In the genomic region with DNA sequence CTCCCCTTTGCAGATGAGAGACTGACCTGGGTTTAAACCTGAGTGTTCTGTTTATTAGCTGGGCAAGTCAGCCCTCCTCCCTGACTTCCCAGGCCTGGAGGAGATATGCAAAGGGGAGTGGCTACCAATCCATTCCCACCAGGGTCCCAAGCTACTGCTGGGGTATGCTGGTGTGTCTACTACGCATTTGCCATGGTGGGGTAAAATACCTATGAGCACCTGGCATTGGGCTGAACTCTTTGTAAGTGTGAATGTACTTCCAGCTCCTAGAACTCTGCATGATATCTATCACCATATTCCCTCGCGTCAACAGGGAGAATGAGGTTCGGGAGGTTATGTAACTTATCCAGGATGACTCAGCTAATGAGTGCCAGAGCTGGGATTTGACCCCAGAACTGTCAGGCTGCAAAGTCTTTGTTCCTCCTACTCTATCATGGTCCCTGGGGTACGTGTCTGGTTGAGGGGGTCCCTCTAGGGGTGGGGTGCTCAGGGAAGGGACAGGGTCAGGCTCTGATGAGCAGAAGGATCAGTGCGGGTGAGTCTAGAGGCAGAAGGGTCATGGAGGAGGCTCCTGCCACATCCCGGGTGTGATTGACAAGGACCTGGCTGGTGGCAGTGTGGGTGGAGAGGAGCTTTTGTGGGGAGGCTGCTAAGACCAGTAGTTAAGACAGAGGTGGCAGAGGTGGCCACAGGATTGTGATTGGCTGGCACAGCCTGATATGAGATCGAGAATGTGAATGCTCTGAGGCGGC, we compare ENCODE assay signal across 1 cellular context.
TF ChIP-seq lines count a peak whose summit lies in the region.

No MANE protein-coding gene starts in this region.

TF ChIP-seq in HEK293, 187 proteins besides CTCF, POLR2A, EP300 and RAD21 (continued from another document):
- TF ChIP-seq, protein P1, sequence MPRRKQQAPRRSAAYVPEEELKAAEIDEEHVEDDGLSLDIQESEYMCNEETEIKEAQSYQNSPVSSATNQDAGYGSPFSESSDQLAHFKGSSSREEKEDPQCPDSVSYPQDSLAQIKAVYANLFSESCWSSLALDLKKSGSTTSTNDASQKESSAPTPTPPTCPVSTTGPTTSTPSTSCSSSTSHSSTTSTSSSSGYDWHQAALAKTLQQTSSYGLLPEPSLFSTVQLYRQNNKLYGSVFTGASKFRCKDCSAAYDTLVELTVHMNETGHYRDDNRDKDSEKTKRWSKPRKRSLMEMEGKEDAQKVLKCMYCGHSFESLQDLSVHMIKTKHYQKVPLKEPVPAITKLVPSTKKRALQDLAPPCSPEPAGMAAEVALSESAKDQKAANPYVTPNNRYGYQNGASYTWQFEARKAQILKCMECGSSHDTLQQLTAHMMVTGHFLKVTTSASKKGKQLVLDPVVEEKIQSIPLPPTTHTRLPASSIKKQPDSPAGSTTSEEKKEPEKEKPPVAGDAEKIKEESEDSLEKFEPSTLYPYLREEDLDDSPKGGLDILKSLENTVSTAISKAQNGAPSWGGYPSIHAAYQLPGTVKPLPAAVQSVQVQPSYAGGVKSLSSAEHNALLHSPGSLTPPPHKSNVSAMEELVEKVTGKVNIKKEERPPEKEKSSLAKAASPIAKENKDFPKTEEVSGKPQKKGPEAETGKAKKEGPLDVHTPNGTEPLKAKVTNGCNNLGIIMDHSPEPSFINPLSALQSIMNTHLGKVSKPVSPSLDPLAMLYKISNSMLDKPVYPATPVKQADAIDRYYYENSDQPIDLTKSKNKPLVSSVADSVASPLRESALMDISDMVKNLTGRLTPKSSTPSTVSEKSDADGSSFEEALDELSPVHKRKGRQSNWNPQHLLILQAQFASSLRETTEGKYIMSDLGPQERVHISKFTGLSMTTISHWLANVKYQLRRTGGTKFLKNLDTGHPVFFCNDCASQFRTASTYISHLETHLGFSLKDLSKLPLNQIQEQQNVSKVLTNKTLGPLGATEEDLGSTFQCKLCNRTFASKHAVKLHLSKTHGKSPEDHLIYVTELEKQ (tag by site-specific recombination; IDR thresholded peaks at IDR 0.05; ENCODE audit: borderline replicate concordance), result no peak
- TF ChIP-seq, protein P2, sequence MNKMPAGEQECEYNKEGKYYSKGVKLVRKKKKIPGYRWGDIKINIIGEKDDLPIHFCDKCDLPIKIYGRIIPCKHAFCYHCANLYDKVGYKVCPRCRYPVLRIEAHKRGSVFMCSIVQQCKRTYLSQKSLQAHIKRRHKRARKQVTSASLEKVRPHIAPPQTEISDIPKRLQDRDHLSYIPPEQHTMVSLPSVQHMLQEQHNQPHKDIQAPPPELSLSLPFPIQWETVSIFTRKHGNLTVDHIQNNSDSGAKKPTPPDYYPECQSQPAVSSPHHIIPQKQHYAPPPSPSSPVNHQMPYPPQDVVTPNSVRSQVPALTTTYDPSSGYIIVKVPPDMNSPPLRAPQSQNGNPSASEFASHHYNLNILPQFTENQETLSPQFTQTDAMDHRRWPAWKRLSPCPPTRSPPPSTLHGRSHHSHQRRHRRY (tag by site-specific recombination; IDR thresholded peaks at IDR 0.05), result no peak
- TF ChIP-seq ZEB2 (tag by site-specific recombination; IDR thresholded peaks at IDR 0.05) (peak; percentile 55; the same call in 1 of the 2 replicates), ZNF114 (tag by site-specific recombination; IDR thresholded peaks at IDR 0.05) (no peak), ZFHX2 (tag by site-specific recombination; conservative IDR thresholded peaks at IDR 0.05) (peak; percentile 85), IKZF3 (tag by site-specific recombination; IDR thresholded peaks at IDR 0.05) (0 out of 2 replicates have a peak, but pooled peaks have one; percentile 18), MYNN (tag by site-specific recombination; IDR thresholded peaks at IDR 0.05; ENCODE audit: borderline replicate concordance) (0 out of 2 replicates have a peak, but pooled peaks have one; percentile 32), ZNF670 (tag by site-specific recombination; IDR thresholded peaks at IDR 0.05; ENCODE audit: low read depth) (no peak), ZNF19 (tag by site-specific recombination; IDR thresholded peaks at IDR 0.05; ENCODE audit: low read depth) (no peak), GFI1B (tag by site-specific recombination; IDR thresholded peaks at IDR 0.05) (peak; percentile 18; the same call in 1 of the 2 replicates), EGR2 (tag by site-specific recombination; IDR thresholded peaks at IDR 0.05; ENCODE audit: low read depth) (peak; percentile 86), ZFP69B (tag by site-specific recombination; IDR thresholded peaks at IDR 0.05) (no peak), ZNF366 (tag by site-specific recombination; conservative IDR thresholded peaks at IDR 0.05) (0 out of 2 replicates have a peak, but pooled peaks have one; percentile 42), ZBTB17 (tag by site-specific recombination; IDR thresholded peaks at IDR 0.05) (peak; percentile 64; the same call in 1 of the 2 replicates), MEIS1 (CRISPR knock-in tag; IDR thresholded peaks at IDR 0.05; ENCODE audit: borderline replicate concordance) (no peak), ZNF248 (tag by site-specific recombination; IDR thresholded peaks at IDR 0.05) (no peak), ZIC2 (tag by site-specific recombination; IDR thresholded peaks at IDR 0.05) (0 out of 2 replicates have a peak, but pooled peaks have one; percentile 10), BCL11A (tag by site-specific recombination; IDR thresholded peaks at IDR 0.05; ENCODE audit: low read depth) (0 out of 2 replicates have a peak, but pooled peaks have one; percentile 44), ZNF600 (tag by site-specific recombination; IDR thresholded peaks at IDR 0.05) (peak; percentile 83), HOXA7 (CRISPR knock-in tag; IDR thresholded peaks at IDR 0.05; ENCODE audit: borderline replicate concordance) (no peak), SP2 (tag by site-specific recombination; IDR thresholded peaks at IDR 0.05) (0 out of 2 replicates have a peak, but pooled peaks have one; percentile 11), ZNF24 (tag by site-specific recombination; IDR thresholded peaks at IDR 0.05) (0 out of 2 replicates have a peak, but pooled peaks have one; percentile 25), ZNF341 (tag by site-specific recombination; IDR thresholded peaks at IDR 0.05; ENCODE audit: low read depth) (peak; percentile 11; the same call in 1 of the 2 replicates)
- TF ChIP-seq, protein P3, sequence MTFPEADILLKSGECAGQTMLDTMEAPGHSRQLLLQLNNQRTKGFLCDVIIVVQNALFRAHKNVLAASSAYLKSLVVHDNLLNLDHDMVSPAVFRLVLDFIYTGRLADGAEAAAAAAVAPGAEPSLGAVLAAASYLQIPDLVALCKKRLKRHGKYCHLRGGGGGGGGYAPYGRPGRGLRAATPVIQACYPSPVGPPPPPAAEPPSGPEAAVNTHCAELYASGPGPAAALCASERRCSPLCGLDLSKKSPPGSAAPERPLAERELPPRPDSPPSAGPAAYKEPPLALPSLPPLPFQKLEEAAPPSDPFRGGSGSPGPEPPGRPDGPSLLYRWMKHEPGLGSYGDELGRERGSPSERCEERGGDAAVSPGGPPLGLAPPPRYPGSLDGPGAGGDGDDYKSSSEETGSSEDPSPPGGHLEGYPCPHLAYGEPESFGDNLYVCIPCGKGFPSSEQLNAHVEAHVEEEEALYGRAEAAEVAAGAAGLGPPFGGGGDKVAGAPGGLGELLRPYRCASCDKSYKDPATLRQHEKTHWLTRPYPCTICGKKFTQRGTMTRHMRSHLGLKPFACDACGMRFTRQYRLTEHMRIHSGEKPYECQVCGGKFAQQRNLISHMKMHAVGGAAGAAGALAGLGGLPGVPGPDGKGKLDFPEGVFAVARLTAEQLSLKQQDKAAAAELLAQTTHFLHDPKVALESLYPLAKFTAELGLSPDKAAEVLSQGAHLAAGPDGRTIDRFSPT (tag by site-specific recombination; IDR thresholded peaks at IDR 0.05), result no peak
- TF ChIP-seq, protein P4, sequence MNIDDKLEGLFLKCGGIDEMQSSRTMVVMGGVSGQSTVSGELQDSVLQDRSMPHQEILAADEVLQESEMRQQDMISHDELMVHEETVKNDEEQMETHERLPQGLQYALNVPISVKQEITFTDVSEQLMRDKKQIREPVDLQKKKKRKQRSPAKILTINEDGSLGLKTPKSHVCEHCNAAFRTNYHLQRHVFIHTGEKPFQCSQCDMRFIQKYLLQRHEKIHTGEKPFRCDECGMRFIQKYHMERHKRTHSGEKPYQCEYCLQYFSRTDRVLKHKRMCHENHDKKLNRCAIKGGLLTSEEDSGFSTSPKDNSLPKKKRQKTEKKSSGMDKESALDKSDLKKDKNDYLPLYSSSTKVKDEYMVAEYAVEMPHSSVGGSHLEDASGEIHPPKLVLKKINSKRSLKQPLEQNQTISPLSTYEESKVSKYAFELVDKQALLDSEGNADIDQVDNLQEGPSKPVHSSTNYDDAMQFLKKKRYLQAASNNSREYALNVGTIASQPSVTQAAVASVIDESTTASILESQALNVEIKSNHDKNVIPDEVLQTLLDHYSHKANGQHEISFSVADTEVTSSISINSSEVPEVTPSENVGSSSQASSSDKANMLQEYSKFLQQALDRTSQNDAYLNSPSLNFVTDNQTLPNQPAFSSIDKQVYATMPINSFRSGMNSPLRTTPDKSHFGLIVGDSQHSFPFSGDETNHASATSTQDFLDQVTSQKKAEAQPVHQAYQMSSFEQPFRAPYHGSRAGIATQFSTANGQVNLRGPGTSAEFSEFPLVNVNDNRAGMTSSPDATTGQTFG (tag by site-specific recombination; IDR thresholded peaks at IDR 0.05; ENCODE audit: borderline replicate concordance), result no peak
- TF ChIP-seq, protein P5, sequence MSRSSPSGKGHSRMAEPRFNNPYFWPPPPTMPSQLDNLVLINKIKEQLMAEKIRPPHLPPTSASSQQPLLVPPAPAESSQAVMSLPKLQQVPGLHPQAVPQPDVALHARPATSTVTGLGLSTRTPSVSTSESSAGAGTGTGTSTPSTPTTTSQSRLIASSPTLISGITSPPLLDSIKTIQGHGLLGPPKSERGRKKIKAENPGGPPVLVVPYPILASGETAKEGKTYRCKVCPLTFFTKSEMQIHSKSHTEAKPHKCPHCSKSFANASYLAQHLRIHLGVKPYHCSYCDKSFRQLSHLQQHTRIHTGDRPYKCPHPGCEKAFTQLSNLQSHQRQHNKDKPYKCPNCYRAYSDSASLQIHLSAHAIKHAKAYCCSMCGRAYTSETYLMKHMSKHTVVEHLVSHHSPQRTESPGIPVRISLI (tag by site-specific recombination; IDR thresholded peaks at IDR 0.05), result no peak
- TF ChIP-seq, protein P6, sequence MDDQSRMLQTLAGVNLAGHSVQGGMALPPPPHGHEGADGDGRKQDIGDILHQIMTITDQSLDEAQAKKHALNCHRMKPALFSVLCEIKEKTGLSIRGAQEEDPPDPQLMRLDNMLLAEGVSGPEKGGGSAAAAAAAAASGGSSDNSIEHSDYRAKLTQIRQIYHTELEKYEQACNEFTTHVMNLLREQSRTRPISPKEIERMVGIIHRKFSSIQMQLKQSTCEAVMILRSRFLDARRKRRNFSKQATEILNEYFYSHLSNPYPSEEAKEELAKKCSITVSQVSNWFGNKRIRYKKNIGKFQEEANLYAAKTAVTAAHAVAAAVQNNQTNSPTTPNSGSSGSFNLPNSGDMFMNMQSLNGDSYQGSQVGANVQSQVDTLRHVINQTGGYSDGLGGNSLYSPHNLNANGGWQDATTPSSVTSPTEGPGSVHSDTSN (CRISPR knock-in tag; IDR thresholded peaks at IDR 0.05), result no peak
